Comparison of ENCODE assay signal across 8 cellular contexts in the genomic region with DNA sequence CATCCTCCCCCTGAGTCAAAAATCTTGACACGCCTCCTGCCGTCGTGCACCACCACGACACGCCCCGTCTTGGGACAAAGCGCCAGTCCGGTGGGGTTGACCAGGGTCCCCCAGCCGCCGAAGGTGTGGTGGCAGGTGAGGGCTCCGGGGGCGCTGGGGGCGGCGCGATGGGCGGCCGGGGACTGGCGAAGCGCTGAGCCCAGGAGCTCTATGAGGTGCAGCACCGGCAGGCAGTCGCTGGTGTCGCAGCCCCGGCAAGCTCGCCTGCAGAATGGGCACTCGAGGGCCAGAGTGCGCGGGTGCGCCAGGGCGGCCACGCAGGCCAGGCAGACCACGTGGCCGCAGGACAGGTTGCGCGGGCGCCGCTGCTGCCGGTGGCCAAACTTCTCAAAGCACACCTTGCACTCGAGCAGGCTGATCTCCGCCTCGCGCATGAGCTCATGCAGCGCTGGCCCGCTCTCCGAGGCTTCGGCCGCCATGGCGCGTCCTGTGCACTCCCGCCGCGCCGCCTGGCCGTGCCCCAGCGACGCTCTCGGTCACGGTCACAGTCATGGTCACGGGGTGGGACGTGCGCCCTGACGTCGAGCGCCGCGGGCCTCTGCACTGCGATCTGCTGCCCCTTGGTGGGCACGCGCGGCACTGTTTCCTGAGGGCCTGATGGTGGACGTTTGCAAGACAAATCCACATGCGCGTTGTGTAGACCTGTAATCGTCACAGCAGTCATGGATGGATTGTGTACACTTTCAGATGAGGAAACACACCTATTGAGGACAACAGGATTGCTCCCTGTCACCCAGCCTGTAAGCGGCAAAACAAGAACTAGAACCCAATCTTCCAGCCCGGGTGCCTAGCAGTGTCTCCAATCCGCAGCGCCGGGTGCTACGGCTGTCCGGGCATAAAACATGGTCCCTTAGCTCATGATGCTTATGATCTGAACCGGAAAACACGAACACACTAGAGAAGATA. TPM values are rescaled to one million over a fixed set of nuclear protein-coding genes. Genes with fewer than 3 reads are reported as not detected.
DNase-seq lines count a peak whose midpoint lies in the region; ATAC-seq, FAIRE-seq and TF ChIP-seq lines count a peak whose summit lies in the region.

TSS of gene NHLRC1 (minus strand) at position 550 of the 966 bp plus-strand sequence. CDS start at position 479, 71 bp downstream.

- H3K9me3 ChIP-seq in lung (ENCODE audit: control insufficient read depth in 2 of 2, insufficient read depth in 1 of 2, low read length in 1 of 2): no peaks in the 10 kb centered on the region

- peak within 1 kb of the TSS; percentile 45 for H3K4me3 ChIP-seq in lung

- no peaks in the 10 kb centered on the region for H3K36me3 ChIP-seq in lung (ENCODE audit: control insufficient read depth in 2 of 2, insufficient read depth in 2 of 2, low read length in 2 of 2)

- no peaks in the 10 kb centered on the region for H3K27me3 ChIP-seq in lung (ENCODE audit: control insufficient read depth, insufficient read depth)

- DNase-seq in NCI-H2227 (lab: John Stamatoyannopoulos, UW; ENCODE audit: unreplicated experiment) (peak; percentile 91), lung (ENCODE audit: low spot score) (peak; percentile 91), D721Med (ENCODE audit: insufficient read length, low spot score) (no peak)
- DNase-seq in activated CD8-positive, alpha-beta memory T cell treated with anti-CD3 and anti-CD28 coated beads for 1 hour (ENCODE audit: extremely low read depth in 1 of 2, low read depth in 1 of 2): peak; percentile 20 to 57
- peak; percentile 51 for DNase-seq in effector CD4-positive, alpha-beta T cell
- peak; percentile 72 to 78 for DNase-seq in stimulated activated CD4-positive, alpha-beta T cell treated with anti-CD3 and anti-CD28 coated beads, Interleukin-4, amount 100 ng/mL, for 48 hours (ENCODE audit: low read depth in 2 of 2)

- 16 to 19% methylated on average over 79 to 82 of the region's 82 CpGs for WGBS in lung, 2 donors

- no peak for FAIRE-seq in D721Med (lab: Jason Lieb, UNC)

- TF ChIP-seq CTCF in lung (IDR thresholded peaks at IDR 0.05; ENCODE audit: control extremely low read depth, extremely low read depth) (peak; percentile 79), D721Med (IDR thresholded peaks at IDR 0.05; ENCODE audit: insufficient read depth, missing control alignments) (no peak)

- ATAC-seq in GM18511 (IDR thresholded peaks at IDR 0.05; ENCODE audit: unreplicated experiment): peak; percentile 100
- peak; percentile 100 for ATAC-seq in HG02973 (IDR thresholded peaks at IDR 0.05; ENCODE audit: unreplicated experiment)
- ATAC-seq in lung (ENCODE audit: insufficient read depth, low FRiP score): peak; percentile 98

- H3K4me1 ChIP-seq in lung (ENCODE audit: control insufficient read depth in 2 of 2, insufficient read depth in 2 of 2, low read length in 2 of 2): peaks cover 0 to 6% of the 10 kb centered on the region in 2 donors

- peak within 1 kb of the TSS; percentile 26 to 41 for H3K27ac ChIP-seq in lung (ENCODE audit: low read depth in 1 of 2, low read length in 1 of 2)

RNA-seq across cellular contexts. Expression of gene NHLRC1, which starts in this region (rescaled TPM):
- total RNA-seq in lung: 1 to 10 TPM in 1 of 2 donors, under 1 TPM in 1; 0.97 to 4.3 TPM
- 1 to 10 TPM; 1.5 to 2.9 TPM for polyA plus RNA-seq in lung
